ENCODE assay signal across 31 cellular contexts in genomic region chr18:76361219-76361618, GRCh38.
"Had no signal": no experiment of that assay in that cellular context is flagged by ENCODE, and none has a peak within 500 bp of the region (broad histone marks: within the 10 kb centered on the region; RNA-seq: fewer than 3 reads in every experiment).

No MANE protein-coding gene starts in this region.

- H3K27me3 ChIP-seq: ascending aorta, cardiac muscle cell had no signal

- H3K27ac Mint-ChIP-seq: activated CD4-positive, alpha-beta T cell treated with anti-CD3 and anti-CD28 coated beads for 36 hours; activated CD4-positive, alpha-beta T cell treated with anti-CD3 and anti-CD28 coated beads, Interleukin-2, amount 10 ng/mL, durations not matched to agents 7 days and 5 days; activated CD8-positive, alpha-beta T cell treated with anti-CD3 and anti-CD28 coated beads, Interleukin-2, amount 10 ng/mL, durations not matched to agents 7 days and 5 days; activated naive CD8-positive, alpha-beta T cell treated with anti-CD3 and anti-CD28 coated beads, Interleukin-2, amount 10 ng/mL, durations not matched to agents 7 days and 5 days; activated T-cell treated with anti-CD3 and anti-CD28 coated beads, Interleukin-2, amount 50 U/mL, for 24 hours; activated T-helper 2 cell treated with anti-CD3 and anti-CD28 coated beads, Interferon-gamma antibody, Interleukin-2, Interleukin-4, amounts not matched to agents 10 μg/mL and 5 μg/mL and 100 μg/mL, durations not matched to agents 14 hours and 24 hours and 36 hours had no signal

- H3K9me3 Mint-ChIP-seq: activated CD4-positive, alpha-beta T cell treated with anti-CD3 and anti-CD28 coated beads, Interleukin-2, amount 10 ng/mL, durations not matched to agents 7 days and 5 days; activated naive CD4-positive, alpha-beta T cell treated with anti-CD3 and anti-CD28 coated beads, Interleukin-2, amount 50 U/mL, for 24 hours; activated naive CD8-positive, alpha-beta T cell treated with anti-CD3 and anti-CD28 coated beads, Interleukin-2, amount 10 ng/mL, durations not matched to agents 7 days and 5 days; activated T-cell treated with anti-CD3 and anti-CD28 coated beads, Interleukin-2, amount 50 U/mL, for 24 hours; activated T-helper 2 cell treated with anti-CD3 and anti-CD28 coated beads, Interferon-gamma antibody, Interleukin-2, Interleukin-4, amounts not matched to agents 10 μg/mL and 5 μg/mL and 100 μg/mL, durations not matched to agents 14 hours and 24 hours and 36 hours had no signal

- ATAC-seq: activated CD4-positive, alpha-beta T cell treated with anti-CD3 and anti-CD28 coated beads for 36 hours; activated CD4-positive, CD25-positive, alpha-beta regulatory T cell treated with anti-CD3 and anti-CD28 coated beads, Interleukin-2, amount 50 U/mL, for 24 hours; activated CD8-positive, alpha-beta T cell treated with anti-CD3 and anti-CD28 coated beads, Interleukin-2, amount 10 ng/mL, durations not matched to agents 7 days and 5 days; Right ventricle myocardium inferior; SK-N-SH treated with all-trans-retinoic acid at 6 μM for 48 hours had no signal

- H3K4me3 Mint-ChIP-seq: activated CD4-positive, alpha-beta T cell treated with anti-CD3 and anti-CD28 coated beads for 36 hours; activated CD4-positive, alpha-beta T cell treated with anti-CD3 and anti-CD28 coated beads, Interleukin-2, amount 10 ng/mL, durations not matched to agents 7 days and 5 days; activated CD8-positive, alpha-beta T cell treated with anti-CD3 and anti-CD28 coated beads, Interleukin-2, amount 10 ng/mL, durations not matched to agents 7 days and 5 days; activated naive CD4-positive, alpha-beta T cell treated with anti-CD3 and anti-CD28 coated beads, Interleukin-2, amount 50 U/mL, for 24 hours; activated naive CD8-positive, alpha-beta T cell treated with anti-CD3 and anti-CD28 coated beads, Interleukin-2, amount 10 ng/mL, durations not matched to agents 7 days and 5 days; activated T-cell treated with anti-CD3 and anti-CD28 coated beads, Interleukin-2, amount 50 U/mL, for 24 hours had no signal

- DNase-seq: activated CD4-positive, alpha-beta T cell treated with anti-CD3 and anti-CD28 coated beads for 36 hours; activated CD4-positive, alpha-beta T cell treated with anti-CD3 and anti-CD28 coated beads, Interleukin-2, amount 10 ng/mL, durations not matched to agents 7 days and 5 days; activated CD4-positive, alpha-beta T cell treated with anti-CD3 and anti-CD28 coated beads, Interleukin-2, amount 50 U/mL, for 48 hours; activated CD8-positive, alpha-beta T cell treated with anti-CD3 and anti-CD28 coated beads, Interleukin-2, amount 10 ng/mL, durations not matched to agents 7 days and 5 days; activated gamma-delta T cell; activated naive CD4-positive, alpha-beta T cell treated with Interleukin-2 at 50 U/mL for 16 hours; activated naive CD8-positive, alpha-beta T cell treated with anti-CD3 and anti-CD28 coated beads, Interleukin-2, amount 10 ng/mL, durations not matched to agents 7 days and 5 days; activated T-cell treated with anti-CD3 and anti-CD28 coated beads, Interleukin-2, amount 50 U/mL, for 24 hours; amygdala; NCI-H1092 treated with DMSO at 0.1 percent for 48 hours; NCI-H1417; NCI-H146; NCI-H187; NCI-H2029 treated with DMSO at 0.1 percent for 48 hours; NCI-H2107; NCI-H2171; NCI-H510A; NCI-H526; NCI-H748 treated with DMSO at 0.1 percent for 48 hours; PC-9; SIG-M5; T-helper 1 cell; T-helper 2 cell; T-helper 9 cell had no signal

- H3K4me3 ChIP-seq: ascending aorta, cardiac muscle cell, PC-9 had no signal

- H3K27me3 Mint-ChIP-seq: activated CD4-positive, alpha-beta T cell treated with anti-CD3 and anti-CD28 coated beads for 36 hours; activated CD4-positive, alpha-beta T cell treated with anti-CD3 and anti-CD28 coated beads, Interleukin-2, amount 10 ng/mL, durations not matched to agents 7 days and 5 days; activated naive CD4-positive, alpha-beta T cell treated with anti-CD3 and anti-CD28 coated beads, Interleukin-2, amount 50 U/mL, for 24 hours; activated naive CD8-positive, alpha-beta T cell treated with anti-CD3 and anti-CD28 coated beads, Interleukin-2, amount 10 ng/mL, durations not matched to agents 7 days and 5 days; activated T-cell treated with anti-CD3 and anti-CD28 coated beads, Interleukin-2, amount 50 U/mL, for 24 hours had no signal
